In genomic region chr16:740764-741505, GRCh38 we compare ENCODE assay signal across 8 cellular contexts. TPM values are rescaled to one million over a fixed set of nuclear protein-coding genes. Genes with fewer than 3 reads are reported as not detected.
DNase-seq lines count a peak whose midpoint lies in the region; ATAC-seq and TF ChIP-seq lines count a peak whose summit lies in the region.

Gene CIAO3, minus strand, starts transcription at chr16:740997. Its CDS starts 12 bp downstream, at chr16:740985.

- H3K36me3 ChIP-seq in Caco-2 (ENCODE audit: control insufficient read depth, insufficient read depth, low read length) (no peaks in the 10 kb centered on the region; the same call in 1 of the 2 replicates), HUES6 (ENCODE audit: control insufficient read depth, insufficient read depth, low read length) (peaks cover 14% of the 10 kb centered on the region), muscle layer of colon (ENCODE audit: insufficient read depth, low read length) (peaks cover 13% of the 10 kb centered on the region)

- H3K4me3 ChIP-seq in Caco-2 (ENCODE audit: low read depth, low read length) (peak within 1 kb of the TSS; percentile 69), HUES6 (ENCODE audit: low read depth, low read length) (peak within 1 kb of the TSS; percentile 97), muscle layer of colon (ENCODE audit: low read depth in 1 of 2, low read length in 2 of 2) (peak within 1 kb of the TSS; percentile 72 to 97)

- H3K27me3 Mint-ChIP-seq in Caco-2 (ENCODE audit: insufficient read depth, unreplicated experiment), result no peaks in the 10 kb centered on the region

- H3K9ac ChIP-seq in HUES6 (ENCODE audit: low read length) (peak within 1 kb of the TSS; percentile 83), muscle layer of colon (ENCODE audit: low read length) (peak within 1 kb of the TSS; percentile 27)

- H3K9me3 ChIP-seq in Caco-2, result no peaks in the 10 kb centered on the region
- H3K9me3 ChIP-seq in HUES6 (ENCODE audit: control insufficient read depth, insufficient read depth, low read depth, low read length), result no peaks in the 10 kb centered on the region
- H3K9me3 ChIP-seq in muscle layer of colon (ENCODE audit: low read length), result no peaks in the 10 kb centered on the region

- BruUV-seq in Caco-2 (replicated peaks; lab: Mats Ljungman, UMichigan), result TSS peak; percentile 75

- H3K27me3 ChIP-seq in Caco-2 (replicated peaks; ENCODE audit: control insufficient read depth, insufficient read depth, low read length) (no peaks in the 10 kb centered on the region), HUES6 (ENCODE audit: control insufficient read depth, insufficient read depth, low read length) (no peaks in the 10 kb centered on the region), muscle layer of colon (ENCODE audit: control insufficient read depth in 1 of 2, insufficient read depth in 2 of 2, low read length in 2 of 2) (peaks cover 0 to 3% of the 10 kb centered on the region in 2 donors)

- peak within 1 kb of the TSS; percentile 71 for H3K4me3 Mint-ChIP-seq in Caco-2 (ENCODE audit: unreplicated experiment)

- ATAC-seq in GM21367 (IDR thresholded peaks at IDR 0.05; ENCODE audit: unreplicated experiment), result peak; percentile 51

- intact Hi-C loops in Caco-2 (cut with micrococcal nuclease; ENCODE audit: unreplicated experiment), result loop anchor here (5.0 kb wide), 1 partner anchor 46 kb away; the partner anchor contains the start of genes CHTF18 and RPUSD1

- peak; percentile 88 to 94 for DNase-seq in Caco-2
- peak; percentile 91 for DNase-seq in OCI-M1 (lab: John Stamatoyannopoulos, UW)
- DNase-seq in activated T-cell treated with anti-CD3 and anti-CD28 coated beads for 48 hours (ENCODE audit: low read depth), result peak; percentile 93
- DNase-seq in erythroblast (lab: John Stamatoyannopoulos, UW), result peak; percentile 94 to 97
- peak; percentile 85 for DNase-seq in stimulated activated CD8-positive, alpha-beta memory T cell treated with anti-CD3 and anti-CD28 coated beads, Interleukin-7, amount 100 ng/mL, for 24 hours (ENCODE audit: low read depth)

- H3K4me1 Mint-ChIP-seq in Caco-2 (ENCODE audit: low read depth, unreplicated experiment), result no peaks in the 10 kb centered on the region

- CTCF ChIA-PET in Caco-2 (lab: Charles Lee), result interaction anchor here (0.6 to 1.0 kb wide), 3 partner anchors 13 to 93 kb away, joined by 4 to 6 read pairs (median 4); no protein-coding TSS in a partner anchor

- H3K36me3 Mint-ChIP-seq in Caco-2 (ENCODE audit: insufficient read depth, unreplicated experiment), result peaks cover 29% of the 10 kb centered on the region

- H3K27ac ChIP-seq in HUES6 (ENCODE audit: low read depth, low read length), result peak within 1 kb of the TSS; percentile 87
- peak within 1 kb of the TSS; percentile 82 for H3K27ac ChIP-seq in muscle layer of colon (ENCODE audit: low read depth, low read length)

- TF ChIP-seq POLR2A in erythroblast (IDR thresholded peaks at IDR 0.05; ENCODE audit: low read length), result peak; percentile 65

- no peaks in the 10 kb centered on the region for H3K9me3 Mint-ChIP-seq in Caco-2 (ENCODE audit: unreplicated experiment)

- H3K4me1 ChIP-seq in Caco-2, result no peaks in the 10 kb centered on the region
- peaks cover 11% of the 10 kb centered on the region for H3K4me1 ChIP-seq in HUES6 (ENCODE audit: control insufficient read depth, insufficient read depth, low read length)
- H3K4me1 ChIP-seq in muscle layer of colon (ENCODE audit: insufficient read depth, low read length), result peaks cover 10% of the 10 kb centered on the region

- H3K27ac Mint-ChIP-seq in Caco-2 (ENCODE audit: unreplicated experiment), result peak within 1 kb of the TSS; percentile 61

- POLR2A ChIA-PET in Caco-2 (lab: Charles Lee), result interaction anchor here (0.5 to 1.6 kb wide), 4 partner anchors 13 to 71 kb away, joined by 3 to 10 read pairs (median 4); partner anchors contain the start of genes CHTF18 and RPUSD1

- peak; percentile 64 to 87 for TF ChIP-seq CTCF in Caco-2 (IDR thresholded peaks at IDR 0.05; ENCODE audit: insufficient read depth in 1 of 2, low read depth in 1 of 2, low read length in 1 of 2, severe bottlenecking in 1 of 2, unreplicated experiment in 1 of 2)

RNA-seq across cellular contexts. Expression of gene CIAO3, which starts in this region (rescaled TPM):
- total RNA-seq in Caco-2 (2022), result 42.9 and 44.5 TPM in 2 replicates

Comparison
In these comparisons a context has a peak if more than half of its experiments do, and no peak if none do; other contexts are left out.
1. Peak in every context shown above with its lines: DNase-seq, ATAC-seq, H3K4me3 ChIP-seq and H3K27ac ChIP-seq.